Comparison of ENCODE assay signal across 1 cellular context in the genomic region with DNA sequence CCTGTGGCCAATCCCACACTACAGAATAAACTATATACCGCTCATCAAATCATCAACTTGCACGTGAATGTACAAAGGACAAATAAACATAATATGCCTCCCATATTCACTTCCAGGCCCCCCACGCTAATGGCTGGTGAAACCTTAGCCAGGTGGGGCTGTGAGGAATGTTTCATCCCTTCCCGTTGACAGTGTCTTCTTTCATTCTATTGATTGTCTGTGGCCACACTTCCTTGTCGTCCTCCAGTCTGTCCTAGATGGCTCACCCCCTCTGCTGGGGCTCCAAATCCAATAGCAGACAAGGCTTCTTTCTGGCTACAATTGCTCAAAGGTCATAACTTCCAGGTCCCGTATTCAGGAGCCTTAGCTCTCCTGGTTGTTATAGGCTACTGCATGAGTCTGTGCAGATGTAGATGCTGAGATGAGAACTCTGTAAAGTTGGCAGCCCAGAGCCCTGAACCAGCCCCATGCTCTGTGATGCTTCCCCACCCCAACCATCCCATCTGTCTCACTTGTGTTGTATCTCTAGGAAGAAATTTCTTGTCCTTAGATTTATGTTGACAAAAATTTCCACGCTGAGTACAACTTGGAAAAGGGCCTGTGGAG.
TF ChIP-seq lines count a peak whose summit lies in the region.

No MANE protein-coding gene starts in this region.

TF ChIP-seq in K562, 482 proteins besides CTCF, POLR2A, EP300 and RAD21 (continued from another document):
- TF ChIP-seq, protein P1, sequence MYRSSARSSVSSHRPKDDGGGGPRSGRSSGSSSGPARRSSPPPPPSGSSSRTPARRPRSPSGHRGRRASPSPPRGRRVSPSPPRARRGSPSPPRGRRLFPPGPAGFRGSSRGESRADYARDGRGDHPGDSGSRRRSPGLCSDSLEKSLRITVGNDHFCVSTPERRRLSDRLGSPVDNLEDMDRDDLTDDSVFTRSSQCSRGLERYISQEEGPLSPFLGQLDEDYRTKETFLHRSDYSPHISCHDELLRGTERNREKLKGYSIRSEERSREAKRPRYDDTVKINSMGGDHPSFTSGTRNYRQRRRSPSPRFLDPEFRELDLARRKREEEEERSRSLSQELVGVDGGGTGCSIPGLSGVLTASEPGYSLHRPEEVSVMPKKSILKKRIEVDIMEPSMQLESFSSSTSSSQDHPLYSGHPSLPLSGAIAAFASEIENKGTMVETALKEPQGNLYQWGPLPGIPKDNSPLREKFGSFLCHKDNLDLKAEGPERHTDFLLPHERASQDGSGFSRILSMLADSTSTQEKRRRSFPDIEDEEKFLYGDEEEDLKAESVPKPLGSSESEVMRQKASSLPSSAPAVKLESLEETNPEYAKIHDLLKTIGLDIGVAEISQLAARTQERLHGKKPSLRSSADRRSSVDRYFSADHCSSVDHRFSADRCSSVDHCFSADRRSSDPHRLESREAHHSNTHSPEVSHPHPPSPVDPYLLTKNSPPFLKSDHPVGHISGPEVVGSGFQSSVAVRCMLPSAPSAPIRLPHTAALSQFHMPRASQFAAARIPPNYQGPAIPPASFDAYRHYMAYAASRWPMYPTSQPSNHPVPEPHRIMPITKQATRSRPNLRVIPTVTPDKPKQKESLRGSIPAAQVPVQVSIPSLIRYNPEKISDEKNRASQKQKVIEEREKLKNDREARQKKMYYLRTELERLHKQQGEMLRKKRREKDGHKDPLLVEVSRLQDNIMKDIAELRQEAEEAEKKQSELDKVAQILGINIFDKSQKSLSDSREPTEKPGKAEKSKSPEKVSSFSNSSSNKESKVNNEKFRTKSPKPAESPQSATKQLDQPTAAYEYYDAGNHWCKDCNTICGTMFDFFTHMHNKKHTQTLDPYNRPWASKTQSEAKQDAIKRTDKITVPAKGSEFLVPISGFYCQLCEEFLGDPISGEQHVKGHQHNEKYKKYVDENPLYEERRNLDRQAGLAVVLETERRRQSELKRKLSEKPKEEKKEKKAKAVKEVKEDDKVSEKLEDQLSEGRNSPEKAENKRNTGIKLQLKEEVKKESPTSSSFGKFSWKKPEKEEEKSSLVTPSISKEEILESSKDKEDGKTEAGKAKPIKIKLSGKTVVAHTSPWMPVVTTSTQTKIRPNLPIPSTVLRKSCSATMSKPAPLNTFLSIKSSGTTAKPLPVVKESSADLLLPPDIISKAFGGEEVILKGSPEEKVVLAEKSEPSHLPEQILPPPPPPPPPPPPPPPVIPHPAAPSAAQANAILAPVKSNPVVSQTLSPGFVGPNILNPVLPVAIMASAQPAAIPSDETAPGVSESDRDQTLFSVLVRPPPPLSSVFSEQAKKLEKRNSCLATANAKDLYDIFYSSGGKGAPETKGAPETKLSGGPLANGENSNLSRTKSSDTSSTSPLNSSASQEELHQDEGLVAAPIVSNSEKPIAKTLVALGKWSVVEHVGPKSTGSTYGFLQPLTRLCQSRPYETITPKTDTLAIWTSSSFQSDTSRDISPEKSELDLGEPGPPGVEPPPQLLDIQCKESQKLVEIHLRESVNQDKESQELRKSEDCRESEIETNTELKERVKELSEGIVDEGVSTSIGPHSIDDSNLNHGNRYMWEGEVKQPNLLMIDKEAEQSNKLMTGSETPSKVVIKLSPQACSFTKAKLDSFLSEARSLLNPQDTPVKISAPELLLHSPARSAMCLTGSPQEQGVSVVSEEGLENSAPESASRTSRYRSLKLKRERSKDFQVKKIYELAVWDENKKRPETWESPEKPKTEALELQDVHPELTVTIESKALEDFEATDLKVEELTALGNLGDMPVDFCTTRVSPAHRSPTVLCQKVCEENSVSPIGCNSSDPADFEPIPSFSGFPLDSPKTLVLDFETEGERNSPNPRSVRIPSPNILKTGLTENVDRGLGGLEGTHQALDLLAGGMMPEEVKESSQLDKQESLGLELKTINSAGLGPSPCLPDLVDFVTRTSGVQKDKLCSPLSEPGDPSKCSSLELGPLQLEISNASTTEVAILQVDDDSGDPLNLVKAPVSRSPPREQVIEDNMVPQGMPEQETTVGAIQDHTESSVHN (IDR thresholded peaks at IDR 0.05; ENCODE audit: borderline replicate concordance in 1 of 2, low read depth in 1 of 2), result no peak
- no peak for TF ChIP-seq DIDO1 (tag; IDR thresholded peaks at IDR 0.05; ENCODE audit: low read depth)
- TF ChIP-seq MCM3 (IDR thresholded peaks at IDR 0.05), result no peak
- TF ChIP-seq MTA1 (IDR thresholded peaks at IDR 0.05; ENCODE audit: borderline replicate concordance), result no peak
